ENCODE assay signal across 16 cellular contexts in genomic region chr2:228731517-228731916, GRCh38.
A peak's percentile ranks its signal among the peaks of the same experiment; 100 is the strongest.
DNase-seq lines count a peak whose midpoint lies in the region; ATAC-seq and TF ChIP-seq lines count a peak whose summit lies in the region.
"Had no signal": no experiment of that assay in that cellular context is flagged by ENCODE, and none has a peak within 500 bp of the region (broad histone marks: within the 10 kb centered on the region; RNA-seq: fewer than 3 reads in every experiment).

No MANE protein-coding gene starts in this region.

- no peaks in the 10 kb centered on the region for H3K9me3 Mint-ChIP-seq in activated CD4-positive, alpha-beta T cell treated with anti-CD3 and anti-CD28 coated beads, Interleukin-2, amount 10 ng/mL, durations not matched to agents 24 days and 14 days
- H3K9me3 Mint-ChIP-seq in stimulated activated naive CD8-positive, alpha-beta T cell treated with anti-CD3 and anti-CD28 coated beads, Interleukin-15, amount 100 ng/mL, for 72 hours = peaks cover 0 to 13% of the 10 kb centered on the region in 2 donors

- peak; percentile 8 for DNase-seq in AG04450 (ENCODE audit: low read depth, low spot score)
- DNase-seq in HT1080 (ENCODE audit: low read depth) = peak; percentile 91
- DNase-seq in mammary epithelial cell = peak; percentile 84
- peak; percentile 85 for DNase-seq in kidney epithelial cell (ENCODE audit: low read depth)
- no peak for DNase-seq in stimulated activated naive CD8-positive, alpha-beta T cell treated with anti-CD3 and anti-CD28 coated beads, Interleukin-15, Interleukin-2, amounts not matched to agents 100 U/mL and 50 U/mL, for 24 hours
- no peak for DNase-seq in HuH-7 (ENCODE audit: low spot score)
- no peak for DNase-seq in activated CD4-positive, alpha-beta T cell treated with anti-CD3 and anti-CD28 coated beads, Interleukin-2, amount 10 ng/mL, durations not matched to agents 24 days and 14 days
- DNase-seq in stimulated activated naive CD8-positive, alpha-beta T cell treated with anti-CD3 and anti-CD28 coated beads, Interleukin-15, amount 100 ng/mL, for 72 hours = no peak
- DNase-seq: activated CD8-positive, alpha-beta memory T cell treated with anti-CD3 and anti-CD28 coated beads for 24 hours; BE2C; naive B cell; NCI-H187 treated with DMSO at 0.1 percent for 48 hours had no signal

- H3K4me3 Mint-ChIP-seq in activated CD4-positive, alpha-beta T cell treated with anti-CD3 and anti-CD28 coated beads, Interleukin-2, amount 10 ng/mL, durations not matched to agents 24 days and 14 days = no peak overlapping the region
- H3K4me3 Mint-ChIP-seq in stimulated activated naive CD8-positive, alpha-beta T cell treated with anti-CD3 and anti-CD28 coated beads, Interleukin-15, amount 100 ng/mL, for 72 hours = no peak overlapping the region
- H3K4me3 Mint-ChIP-seq: activated naive CD8-positive, alpha-beta T cell; naive B cell; T-helper 1 cell treated with Interleukin-12 subunit alpha and Interleukin-12 subunit beta and Interleukin-4 antibody, amounts not matched to agents 30 μg/mL and 1 μg/mL, for 36 hours had no signal

- H3K4me1 Mint-ChIP-seq in activated CD4-positive, alpha-beta T cell treated with anti-CD3 and anti-CD28 coated beads, Interleukin-2, amount 10 ng/mL, durations not matched to agents 24 days and 14 days = no peaks in the 10 kb centered on the region
- H3K4me1 Mint-ChIP-seq in stimulated activated naive CD8-positive, alpha-beta T cell treated with anti-CD3 and anti-CD28 coated beads, Interleukin-15, amount 100 ng/mL, for 72 hours = no peaks in the 10 kb centered on the region
- H3K4me1 Mint-ChIP-seq: naive B cell had no signal

- H3K79me2 ChIP-seq in mammary epithelial cell (ENCODE audit: insufficient read depth, low read length) = no peaks in the 10 kb centered on the region

- no peaks in the 10 kb centered on the region for H3K27me3 Mint-ChIP-seq in activated CD4-positive, alpha-beta T cell treated with anti-CD3 and anti-CD28 coated beads, Interleukin-2, amount 10 ng/mL, durations not matched to agents 24 days and 14 days
- no peaks in the 10 kb centered on the region for H3K27me3 Mint-ChIP-seq in stimulated activated naive CD8-positive, alpha-beta T cell treated with anti-CD3 and anti-CD28 coated beads, Interleukin-15, amount 100 ng/mL, for 72 hours
- H3K27me3 Mint-ChIP-seq: activated naive CD8-positive, alpha-beta T cell; naive B cell had no signal

- H3K27me3 ChIP-seq in AG04450 (ENCODE audit: control insufficient read depth, insufficient read depth, low read length) (no peaks in the 10 kb centered on the region), mammary epithelial cell (ENCODE audit: insufficient read depth, low read length) (no peaks in the 10 kb centered on the region), kidney epithelial cell (ENCODE audit: control insufficient read depth, insufficient read depth, low read length) (no peaks in the 10 kb centered on the region)
- H3K27me3 ChIP-seq: BE2C had no signal

- TF ChIP-seq CTCF in AG04450 (IDR thresholded peaks at IDR 0.05; ENCODE audit: low read depth, low read length) (no peak), mammary epithelial cell (conservative IDR thresholded peaks at IDR 0.05 in 1 of 2, IDR thresholded peaks at IDR 0.05 in 1 of 2; ENCODE audit: extremely low read depth in 1 of 2, insufficient read depth in 1 of 2, low read depth in 1 of 2, low read length in 2 of 2) (no peak), kidney epithelial cell (IDR thresholded peaks at IDR 0.05; ENCODE audit: insufficient read depth, low read length, poor library complexity, severe bottlenecking) (no peak)

- no peaks in the 10 kb centered on the region for H3K9me3 ChIP-seq in AG04450 (ENCODE audit: control insufficient read depth, insufficient read depth, low read length)
- H3K9me3 ChIP-seq in mammary epithelial cell (replicated peaks; ENCODE audit: insufficient read depth, low read length) = no peaks in the 10 kb centered on the region
- H3K9me3 ChIP-seq: BE2C had no signal

- CTCF ChIA-PET in AG04450 (lab: Charles Lee) = no interaction called here
- CTCF ChIA-PET in mammary epithelial cell (lab: Charles Lee; ENCODE audit: low non-redundant PET) = interaction anchor here (0.6 kb wide), 1 partner anchor 683 kb away, joined by 4 read pairs; no protein-coding TSS in a partner anchor

- no TSS peak for BruUV-seq in mammary epithelial cell (replicated peaks; lab: Mats Ljungman, UMichigan)

- intact Hi-C loops in mammary epithelial cell (cut with micrococcal nuclease) = no loop called here
- intact Hi-C loops in activated CD4-positive, alpha-beta T cell treated with anti-CD3 and anti-CD28 coated beads, Interleukin-2, amount 10 ng/mL, durations not matched to agents 24 days and 14 days (cut with micrococcal nuclease) = no loop called here

- H3K36me3 ChIP-seq in mammary epithelial cell (ENCODE audit: insufficient read depth, low read length) = no peaks in the 10 kb centered on the region
- H3K36me3 ChIP-seq in kidney epithelial cell (ENCODE audit: control insufficient read depth, insufficient read depth, low read length) = no peaks in the 10 kb centered on the region
- H3K36me3 ChIP-seq: BE2C had no signal

- no peaks in the 10 kb centered on the region for H4K20me1 ChIP-seq in mammary epithelial cell (ENCODE audit: insufficient read depth, low read length)

- H3K36me3 Mint-ChIP-seq in activated CD4-positive, alpha-beta T cell treated with anti-CD3 and anti-CD28 coated beads, Interleukin-2, amount 10 ng/mL, durations not matched to agents 24 days and 14 days (ENCODE audit: low read depth) = no peaks in the 10 kb centered on the region
- H3K36me3 Mint-ChIP-seq: activated naive CD8-positive, alpha-beta T cell; naive B cell had no signal

- no peak overlapping the region for H3K27ac Mint-ChIP-seq in activated CD4-positive, alpha-beta T cell treated with anti-CD3 and anti-CD28 coated beads, Interleukin-2, amount 10 ng/mL, durations not matched to agents 24 days and 14 days
- H3K27ac Mint-ChIP-seq in stimulated activated naive CD8-positive, alpha-beta T cell treated with anti-CD3 and anti-CD28 coated beads, Interleukin-15, amount 100 ng/mL, for 72 hours = no peak overlapping the region
- H3K27ac Mint-ChIP-seq: activated naive CD8-positive, alpha-beta T cell; naive B cell; T-helper 1 cell treated with Interleukin-12 subunit alpha and Interleukin-12 subunit beta and Interleukin-4 antibody, amounts not matched to agents 30 μg/mL and 1 μg/mL, for 36 hours had no signal

- peak overlapping the region; percentile 35 for H2AFZ ChIP-seq in mammary epithelial cell (ENCODE audit: low read depth, low read length)

- in situ Hi-C loops in mammary epithelial cell (cut with MboI; ENCODE audit: low sequenced_read_pairs in 2 of 2) = no loop called here

- H3K27ac ChIP-seq in AG04450 (ENCODE audit: low read depth, low read length) (no peak overlapping the region), mammary epithelial cell (ENCODE audit: insufficient read depth, low read depth, low read length) (peak overlapping the region; percentile 19)
- H3K27ac ChIP-seq: skin epidermis had no signal

- peaks cover 20% of the 10 kb centered on the region for H3K4me1 ChIP-seq in mammary epithelial cell (ENCODE audit: insufficient read depth, low read length)
- H3K4me1 ChIP-seq: BE2C had no signal

- no peak for ATAC-seq in stimulated activated naive CD8-positive, alpha-beta T cell treated with anti-CD3 and anti-CD28 coated beads, Interleukin-15, Interleukin-2, amounts not matched to agents 100 U/mL and 50 U/mL, for 24 hours
- ATAC-seq in stimulated activated naive CD8-positive, alpha-beta T cell treated with anti-CD3 and anti-CD28 coated beads, Interleukin-15, amount 100 ng/mL, for 72 hours = no peak
- ATAC-seq: K562 had no signal

- POLR2A ChIA-PET in AG04450 (lab: Yijun Ruan, JAX) = no interaction called here

- H3K4me2 ChIP-seq in mammary epithelial cell (ENCODE audit: insufficient read depth, low read depth, low read length) = peak overlapping the region; percentile 34

- no peak overlapping the region for H3K9ac ChIP-seq in mammary epithelial cell (ENCODE audit: insufficient read depth, low read length)

- H3K4me3 ChIP-seq in AG04450 (ENCODE audit: low read depth, low read length) (no peak overlapping the region), mammary epithelial cell (replicated peaks in 1 of 3; ENCODE audit: insufficient read depth in 1 of 3, low read depth in 2 of 3, low read length in 3 of 3) (no peak overlapping the region), kidney epithelial cell (ENCODE audit: low read depth, low read length) (no peak overlapping the region)
- H3K4me3 ChIP-seq: K562, skin epidermis had no signal

- dilution Hi-C loops in mammary epithelial cell (cut with HindIII; ENCODE audit: low sequenced_read_pairs) = no loop called here

Comparison
In these comparisons a context has a peak if more than half of its experiments do, and no peak if none do; other contexts are left out.
1. DNase-seq: peak in AG04450 (single experiment), HT1080 (single experiment), mammary epithelial cell (single experiment) and kidney epithelial cell (single experiment); none in stimulated activated naive CD8-positive, alpha-beta T cell treated with anti-CD3 and anti-CD28 coated beads, Interleukin-15, Interleukin-2, amounts not matched to agents 100 U/mL and 50 U/mL, for 24 hours (single experiment), HuH-7 (single experiment), activated CD4-positive, alpha-beta T cell treated with anti-CD3 and anti-CD28 coated beads, Interleukin-2, amount 10 ng/mL, durations not matched to agents 24 days and 14 days (single experiment) and stimulated activated naive CD8-positive, alpha-beta T cell treated with anti-CD3 and anti-CD28 coated beads, Interleukin-15, amount 100 ng/mL, for 72 hours (0 of 2).